Comparison of ENCODE assay signal across 12 cellular contexts in the genomic region with DNA sequence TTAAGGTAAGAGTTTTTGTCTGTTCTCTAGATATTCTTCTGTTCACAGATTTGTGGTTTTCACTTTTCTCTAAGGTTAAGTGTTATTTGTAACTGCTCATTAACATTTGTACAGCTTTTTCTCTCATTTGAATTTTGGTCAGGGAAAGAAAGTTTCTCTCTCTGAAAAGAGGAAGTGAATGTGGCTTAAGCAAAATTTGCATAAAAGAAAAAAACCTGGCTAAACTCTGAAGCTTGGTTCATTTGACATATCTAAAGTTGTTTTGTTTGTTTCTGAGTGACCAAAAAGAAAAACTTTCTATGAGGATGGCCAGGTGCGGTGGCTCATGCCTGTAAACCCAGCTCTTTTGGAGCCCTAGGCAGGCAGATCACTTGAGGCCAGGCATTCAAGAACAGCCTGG. TPM values are rescaled to one million over a fixed set of nuclear protein-coding genes. Genes with fewer than 3 reads are reported as not detected.
DNase-seq lines count a peak whose midpoint lies in the region; ATAC-seq and TF ChIP-seq lines count a peak whose summit lies in the region.
"Had no signal": no experiment of that assay in that cellular context is flagged by ENCODE, and none has a peak within 500 bp of the region (broad histone marks: within the 10 kb centered on the region; RNA-seq: fewer than 3 reads in every experiment).

No MANE protein-coding gene starts in this region.

- peak overlapping the region; percentile 37 for H3K4me3 Mint-ChIP-seq in activated CD4-positive, alpha-beta T cell treated with anti-CD3 and anti-CD28 coated beads, Interleukin-2, amount 10 ng/mL, durations not matched to agents 24 days and 14 days
- H3K4me3 Mint-ChIP-seq in activated CD4-positive, alpha-beta T cell treated with anti-CD3 and anti-CD28 coated beads for 36 hours, result no peak overlapping the region
- H3K4me3 Mint-ChIP-seq in CD8-positive, alpha-beta T cell, result no peak overlapping the region

- no peaks in the 10 kb centered on the region for H3K4me1 ChIP-seq in CD8-positive, alpha-beta T cell (ENCODE audit: insufficient read depth, low read length)
- H3K4me1 ChIP-seq: sigmoid colon had no signal

- H3K4me1 Mint-ChIP-seq in activated CD4-positive, alpha-beta T cell treated with anti-CD3 and anti-CD28 coated beads, Interleukin-2, amount 10 ng/mL, durations not matched to agents 24 days and 14 days, result peaks cover 40% of the 10 kb centered on the region
- H3K4me1 Mint-ChIP-seq in activated CD4-positive, alpha-beta T cell treated with anti-CD3 and anti-CD28 coated beads for 36 hours, result peaks cover 9% of the 10 kb centered on the region
- no peaks in the 10 kb centered on the region for H3K4me1 Mint-ChIP-seq in CD8-positive, alpha-beta T cell (ENCODE audit: low read depth)

- no peaks in the 10 kb centered on the region for H3K27me3 ChIP-seq in CD8-positive, alpha-beta T cell (ENCODE audit: insufficient read depth, low read length)
- H3K27me3 ChIP-seq: sigmoid colon had no signal

- TF ChIP-seq CTCF in CD8-positive, alpha-beta T cell (IDR thresholded peaks at IDR 0.05), result no peak

- peak overlapping the region; percentile 72 for H3K27ac Mint-ChIP-seq in activated CD4-positive, alpha-beta T cell treated with anti-CD3 and anti-CD28 coated beads, Interleukin-2, amount 10 ng/mL, durations not matched to agents 24 days and 14 days
- H3K27ac Mint-ChIP-seq in activated CD4-positive, alpha-beta T cell treated with anti-CD3 and anti-CD28 coated beads for 36 hours, result no peak overlapping the region
- H3K27ac Mint-ChIP-seq in CD8-positive, alpha-beta T cell, result no peak overlapping the region

- intact Hi-C loops in activated CD4-positive, alpha-beta T cell treated with anti-CD3 and anti-CD28 coated beads, Interleukin-2, amount 10 ng/mL, durations not matched to agents 24 days and 14 days (cut with micrococcal nuclease), result loop anchor here (1.0 kb wide), 1 partner anchor 21 kb away; no protein-coding TSS in a partner anchor
- intact Hi-C loops in activated CD4-positive, alpha-beta T cell treated with anti-CD3 and anti-CD28 coated beads for 36 hours (cut with DNase I, micrococcal nuclease), result no loop called here
- intact Hi-C loops in CD8-positive, alpha-beta T cell (cut with DNase I, micrococcal nuclease), result no loop called here

- peaks cover 5% of the 10 kb centered on the region for H3K36me3 Mint-ChIP-seq in activated CD4-positive, alpha-beta T cell treated with anti-CD3 and anti-CD28 coated beads, Interleukin-2, amount 10 ng/mL, durations not matched to agents 24 days and 14 days (ENCODE audit: low read depth)
- peaks cover 1% of the 10 kb centered on the region for H3K36me3 Mint-ChIP-seq in activated CD4-positive, alpha-beta T cell treated with anti-CD3 and anti-CD28 coated beads for 36 hours (ENCODE audit: low read depth)
- no peaks in the 10 kb centered on the region for H3K36me3 Mint-ChIP-seq in CD8-positive, alpha-beta T cell

- no peak for ATAC-seq in activated CD4-positive, alpha-beta T cell treated with anti-CD3 and anti-CD28 coated beads for 36 hours
- peak; percentile 96 for ATAC-seq in GM21786 (IDR thresholded peaks at IDR 0.05; ENCODE audit: unreplicated experiment)
- ATAC-seq in HG03469 (IDR thresholded peaks at IDR 0.05; ENCODE audit: unreplicated experiment), result peak; percentile 89
- ATAC-seq in CD8-positive, alpha-beta T cell, result no peak

- POLR2A ChIA-PET in activated CD4-positive, alpha-beta T cell treated with anti-CD3 and anti-CD28 coated beads for 36 hours (lab: Charles Lee), result no interaction called here
- POLR2A ChIA-PET in CD8-positive, alpha-beta T cell (lab: Charles Lee), result no interaction called here

- peaks cover 15% of the 10 kb centered on the region for H3K9me3 Mint-ChIP-seq in activated CD4-positive, alpha-beta T cell treated with anti-CD3 and anti-CD28 coated beads, Interleukin-2, amount 10 ng/mL, durations not matched to agents 24 days and 14 days
- H3K9me3 Mint-ChIP-seq in activated CD4-positive, alpha-beta T cell treated with anti-CD3 and anti-CD28 coated beads for 36 hours (ENCODE audit: low read depth), result no peaks in the 10 kb centered on the region
- peaks cover 3% of the 10 kb centered on the region for H3K9me3 Mint-ChIP-seq in CD8-positive, alpha-beta T cell

- no peaks in the 10 kb centered on the region for H3K9me3 ChIP-seq in CD8-positive, alpha-beta T cell (ENCODE audit: low read length)
- H3K9me3 ChIP-seq: sigmoid colon had no signal

- CTCF ChIA-PET in activated CD4-positive, alpha-beta T cell treated with anti-CD3 and anti-CD28 coated beads for 36 hours (lab: Charles Lee), result interaction anchor here (0.5 to 1.6 kb wide), 2 partner anchors 23 to 226 kb away, joined by 4 read pairs; no protein-coding TSS in a partner anchor
- CTCF ChIA-PET in CD8-positive, alpha-beta T cell (lab: Charles Lee), result no interaction called here

- H3K27ac ChIP-seq in CD8-positive, alpha-beta T cell (ENCODE audit: low read depth, low read length), result no peak overlapping the region
- H3K27ac ChIP-seq: sigmoid colon had no signal

- H3K4me3 ChIP-seq in CD8-positive, alpha-beta T cell (ENCODE audit: low read depth, low read length), result no peak overlapping the region
- H3K4me3 ChIP-seq: sigmoid colon had no signal

- H3K36me3 ChIP-seq in CD8-positive, alpha-beta T cell (ENCODE audit: insufficient read depth, low read length), result no peaks in the 10 kb centered on the region
- H3K36me3 ChIP-seq: sigmoid colon had no signal

- peaks cover 2% of the 10 kb centered on the region for H3K27me3 Mint-ChIP-seq in activated CD4-positive, alpha-beta T cell treated with anti-CD3 and anti-CD28 coated beads, Interleukin-2, amount 10 ng/mL, durations not matched to agents 24 days and 14 days
- peaks cover 22% of the 10 kb centered on the region for H3K27me3 Mint-ChIP-seq in activated CD4-positive, alpha-beta T cell treated with anti-CD3 and anti-CD28 coated beads for 36 hours
- H3K27me3 Mint-ChIP-seq in CD8-positive, alpha-beta T cell (ENCODE audit: low read depth), result peaks cover 11% of the 10 kb centered on the region

- DNase-seq in activated CD4-positive, alpha-beta T cell treated with anti-CD3 and anti-CD28 coated beads, Interleukin-2, amount 10 ng/mL, durations not matched to agents 24 days and 14 days, result no peak
- no peak for DNase-seq in activated CD4-positive, alpha-beta T cell treated with anti-CD3 and anti-CD28 coated beads for 36 hours
- DNase-seq in medulla oblongata (ENCODE audit: extremely low spot score) (peak; percentile 13), NCI-H146 treated with DMSO at 0.1 percent for 48 hours (lab: John Stamatoyannopoulos, UW; ENCODE audit: unreplicated experiment) (no peak)
- no peak for DNase-seq in CD8-positive, alpha-beta T cell
- no peak for DNase-seq in activated naive CD4-positive, alpha-beta T cell (lab: John Stamatoyannopoulos, UW)
- DNase-seq: effector CD8-positive, alpha-beta T cell; GOT3; NCI-H345; sigmoid colon had no signal

RNA-seq across cellular contexts. Expression of a gene that starts 22.0 kb away (rescaled TPM):
- 6.5 and 7.8 TPM in 2 replicates for total RNA-seq in activated CD4-positive, alpha-beta T cell treated with anti-CD3 and anti-CD28 coated beads, Interleukin-2, amount 10 ng/mL, durations not matched to agents 24 days and 14 days
- 1 to 10 TPM; 1.5 to 2.1 TPM for total RNA-seq in activated CD4-positive, alpha-beta T cell treated with anti-CD3 and anti-CD28 coated beads for 36 hours
- total RNA-seq in CD8-positive, alpha-beta T cell, result under 1 TPM in 1 of 2 experiments, not detected in 1; 0.08 TPM

RNA-seq across cellular contexts. Expression of a gene that starts 58.5 kb away (rescaled TPM):
- total RNA-seq in activated CD4-positive, alpha-beta T cell treated with anti-CD3 and anti-CD28 coated beads, Interleukin-2, amount 10 ng/mL, durations not matched to agents 24 days and 14 days, result 43.6 and 52.0 TPM in 2 replicates
- 10 to 100 TPM; 31.4 to 38.8 TPM for total RNA-seq in activated CD4-positive, alpha-beta T cell treated with anti-CD3 and anti-CD28 coated beads for 36 hours
- total RNA-seq in CD8-positive, alpha-beta T cell, result 1 to 10 TPM; 7.9 to 9.0 TPM

Comparison
In these comparisons a context has a peak if more than half of its experiments do, and no peak if none do; other contexts are left out.
1. ATAC-seq: peak in GM21786 (single experiment) and HG03469 (single experiment); none in activated CD4-positive, alpha-beta T cell treated with anti-CD3 and anti-CD28 coated beads for 36 hours (single experiment) and CD8-positive, alpha-beta T cell (single experiment).